In the genomic region with DNA sequence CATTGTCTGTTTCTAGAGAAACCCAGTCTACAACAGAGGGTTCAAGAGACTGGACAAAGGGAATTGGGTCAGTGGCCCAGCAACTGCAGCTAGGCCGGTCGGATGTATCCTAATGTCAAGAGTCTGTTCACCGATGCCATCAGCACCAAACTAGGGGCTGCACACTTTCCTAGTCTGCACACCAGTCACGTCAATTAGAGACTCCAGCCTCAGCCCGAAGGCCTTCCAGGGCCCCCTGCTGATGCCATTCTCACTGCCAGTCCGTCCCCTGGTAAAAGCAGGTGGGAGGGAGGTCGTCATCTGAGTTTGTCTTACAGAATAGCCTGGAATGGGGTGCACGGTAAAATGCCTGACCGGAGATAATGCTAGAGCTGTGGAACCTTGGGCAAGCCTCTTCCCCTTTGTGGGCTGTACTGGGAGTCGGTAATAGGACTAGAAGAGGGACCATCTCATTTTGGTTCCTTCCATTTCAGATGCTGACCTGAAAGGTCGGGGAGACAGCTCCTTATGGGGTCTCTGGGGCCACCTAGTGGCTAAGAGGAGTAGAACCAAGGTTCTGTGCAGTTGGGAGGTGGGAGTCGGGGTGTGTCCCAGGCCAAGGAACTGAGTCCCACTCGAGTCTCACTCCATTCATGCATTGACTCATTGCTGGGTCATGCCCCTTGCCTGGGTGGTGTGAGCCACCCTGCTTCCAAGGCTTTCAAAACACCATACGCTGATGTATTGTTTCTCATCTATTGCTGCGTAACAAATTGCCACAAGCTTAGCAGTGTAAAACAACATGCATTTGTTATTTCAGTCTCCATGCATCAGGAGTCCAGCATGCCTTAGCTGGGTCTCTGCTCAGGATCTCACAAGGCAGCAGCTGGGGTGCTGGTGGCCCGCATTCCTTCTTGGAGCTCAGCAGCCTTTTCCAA, we compare ENCODE assay signal across 8 cellular contexts. TPM values are rescaled to one million over a fixed set of nuclear protein-coding genes. Genes with fewer than 3 reads are reported as not detected.
A peak's percentile ranks its signal among the peaks of the same experiment; 100 is the strongest.
DNase-seq lines count a peak whose midpoint lies in the region; ATAC-seq and TF ChIP-seq lines count a peak whose summit lies in the region.

No MANE protein-coding gene starts in this region.

- peaks cover 32% of the 10 kb centered on the region for H3K79me2 ChIP-seq in hepatocyte

- H3K4me3 ChIP-seq in AG10803 (ENCODE audit: low read length) (no peak overlapping the region), hepatocyte (no peak overlapping the region), skeletal muscle cell (ENCODE audit: low read depth, low read length) (no peak overlapping the region)

- H2AFZ ChIP-seq in hepatocyte = no peak overlapping the region

- H3K27me3 ChIP-seq in hepatocyte = no peaks in the 10 kb centered on the region

- ATAC-seq in GM18868 (IDR thresholded peaks at IDR 0.05; ENCODE audit: unreplicated experiment) (peak; percentile 33), GM21526 (IDR thresholded peaks at IDR 0.05; ENCODE audit: low FRiP score, unreplicated experiment) (no peak)

- H3K4me1 ChIP-seq in hepatocyte (ENCODE audit: insufficient read depth) = peaks cover 5% of the 10 kb centered on the region

- H4K20me1 ChIP-seq in hepatocyte (ENCODE audit: insufficient read depth, poor library complexity, severe bottlenecking) = peaks cover 35% of the 10 kb centered on the region

- no peaks in the 10 kb centered on the region for H3K36me3 ChIP-seq in hepatocyte (replicated peaks; ENCODE audit: insufficient read depth, low read depth)

- 51% methylated on average over 16 of the region's 16 CpGs for WGBS in hepatocyte (ENCODE audit: low lambda C conversion rate, missing lambda C conversion rate)

- H3K4me2 ChIP-seq in hepatocyte = no peak overlapping the region

- DNase-seq in AG10803 (ENCODE audit: low read depth) (peak; percentile 66), NCI-H1417 (lab: John Stamatoyannopoulos, UW) (peak; percentile 50 to 83 (median 72)), SW 1271 (lab: John Stamatoyannopoulos, UW) (peak; percentile 54 to 64), anterior cingulate cortex (lab: John Stamatoyannopoulos, UW) (peak in 39 of 58 donors; percentile 11 to 63 (median 37)), hepatocyte (ENCODE audit: low spot score) (peak; percentile 83), skeletal muscle cell (ENCODE audit: low read depth) (peak; percentile 21)

- peak overlapping the region; percentile 8 for H3K27ac ChIP-seq in hepatocyte

- peak; percentile 91 for TF ChIP-seq CTCF in AG10803 (conservative IDR thresholded peaks at IDR 0.05; ENCODE audit: low read length)
- peak; percentile 75 for TF ChIP-seq CTCF in hepatocyte (IDR thresholded peaks at IDR 0.05; ENCODE audit: poor library complexity)

- H3K9me2 ChIP-seq in hepatocyte (replicated peaks; ENCODE audit: insufficient read depth) = no peaks in the 10 kb centered on the region

- no peaks in the 10 kb centered on the region for H3K9me3 ChIP-seq in hepatocyte (ENCODE audit: low read depth)

RNA-seq across cellular contexts. Expression of a gene that starts 5.1 kb away (rescaled TPM):
- 6.3 and 6.9 TPM in 2 replicates for total RNA-seq in hepatocyte
- polyA plus RNA-seq in hepatocyte = 15.4 and 16.2 TPM in 2 replicates

RNA-seq across cellular contexts. Expression of a gene that starts 16.4 kb away (rescaled TPM):
- 29.8 and 32.0 TPM in 2 replicates for total RNA-seq in hepatocyte
- 65.3 and 68.1 TPM in 2 replicates for polyA plus RNA-seq in hepatocyte

RNA-seq across cellular contexts. Expression of a gene that starts 33.1 kb away (rescaled TPM):
- total RNA-seq in hepatocyte = 27.4 and 30.0 TPM in 2 replicates
- 22.8 and 29.0 TPM in 2 replicates for polyA plus RNA-seq in hepatocyte

RNA-seq across cellular contexts. Expression of a gene that starts 39.9 kb away (rescaled TPM):
- total RNA-seq in hepatocyte = 2.9 and 3.5 TPM in 2 replicates
- 10.6 and 14.0 TPM in 2 replicates for polyA plus RNA-seq in hepatocyte

RNA-seq across cellular contexts. Expression of a gene that starts 50.1 kb away (rescaled TPM):
- 39.2 and 47.5 TPM in 2 replicates for total RNA-seq in hepatocyte
- 43.7 and 45.9 TPM in 2 replicates for polyA plus RNA-seq in hepatocyte

Comparison
In these comparisons a context has a peak if more than half of its experiments do, and no peak if none do; other contexts are left out.
1. DNase-seq: peak in every context shown above with its lines; median percentile 83 in hepatocyte; 72 in NCI-H1417; 66 in AG10803; 59 in SW 1271; 37 in anterior cingulate cortex; 21 in skeletal muscle cell.